22 cellular contexts compared by ENCODE assay signal in genomic region chr12:131759176-131759575, GRCh38. TPM values are rescaled to one million over a fixed set of nuclear protein-coding genes. Genes with fewer than 3 reads are reported as not detected.
DNase-seq lines count a peak whose midpoint lies in the region; ATAC-seq and TF ChIP-seq lines count a peak whose summit lies in the region.
"Had no signal": no experiment of that assay in that cellular context is flagged by ENCODE, and none has a peak within 500 bp of the region (broad histone marks: within the 10 kb centered on the region; RNA-seq: fewer than 3 reads in every experiment).

No MANE protein-coding gene starts in this region.

- peaks cover 8% of the 10 kb centered on the region; the same call in 1 of the 2 replicates for H3F3A ChIP-seq in GM23338 (replicated peaks; ENCODE audit: low read depth)

- H3K4me3 ChIP-seq in GM23338, result no peak overlapping the region
- H3K4me3 ChIP-seq in astrocyte of the cerebellum (ENCODE audit: low read depth, low read length), result no peak overlapping the region
- no peak overlapping the region for H3K4me3 ChIP-seq in lung
- no peak overlapping the region for H3K4me3 ChIP-seq in Karpas-422 (ENCODE audit: low read length)
- H3K4me3 ChIP-seq: SJCRH30 had no signal

- peak; percentile 80 for DNase-seq in DMS79 treated with DMSO at 0.1 percent for 48 hours (lab: John Stamatoyannopoulos, UW)
- DNase-seq in GM23338 (ENCODE audit: low spot score), result no peak
- DNase-seq in astrocyte of the cerebellum (ENCODE audit: low read depth), result peak; percentile 43
- peak; percentile 49 for DNase-seq in lung (ENCODE audit: low spot score)
- no peak for DNase-seq in activated CD8-positive, alpha-beta memory T cell treated with anti-CD3 and anti-CD28 coated beads, Interleukin-2, amount 50 U/mL, for 4 hours
- DNase-seq in Karpas-422, result no peak
- DNase-seq in CD4-positive, alpha-beta T cell, result no peak
- DNase-seq in iPS-NIHi11 (ENCODE audit: low spot score), result no peak
- DNase-seq: Caco-2; CD4-positive, CD25-positive, alpha-beta regulatory T cell; GDM1; KG1; MV-4-11; NCI-H1417; NCI-H1694 treated with DMSO at 0.1 percent for 48 hours; NCI-H2081 treated with DMSO at 0.1 percent for 48 hours; NCI-H345; NCI-H524; NCI-H82; OCI-M1; SJCRH30 had no signal

- H3K36me3 ChIP-seq in GM23338 (ENCODE audit: insufficient read depth) (peaks cover 45% of the 10 kb centered on the region), lung (ENCODE audit: control insufficient read depth in 2 of 2, insufficient read depth in 2 of 2, low read length in 2 of 2) (peaks cover 25 to 45% of the 10 kb centered on the region in 2 donors), Karpas-422 (ENCODE audit: insufficient read depth, low read length) (peaks cover 44% of the 10 kb centered on the region; the same call in 1 of the 2 replicates)

- no peak overlapping the region for H3K9ac ChIP-seq in Karpas-422 (ENCODE audit: low read length)

- H2AFZ ChIP-seq in GM23338, result no peak overlapping the region
- no peak overlapping the region for H2AFZ ChIP-seq in Karpas-422 (ENCODE audit: low read length)

- no peak for ATAC-seq in GM23338
- no peak for ATAC-seq in lung (ENCODE audit: insufficient read depth, low FRiP score)
- ATAC-seq in CD4-positive, alpha-beta T cell (ENCODE audit: poor library complexity), result no peak
- ATAC-seq: HCT116 had no signal

- peaks cover 9% of the 10 kb centered on the region for H4K20me1 ChIP-seq in GM23338 (replicated peaks; ENCODE audit: insufficient read depth)
- 0 out of 2 replicates have a peak, but pooled peaks cover 6% of the 10 kb centered on the region for H4K20me1 ChIP-seq in Karpas-422 (ENCODE audit: insufficient read depth, low read depth, low read length)

- no peaks in the 10 kb centered on the region for H3K9me2 ChIP-seq in GM23338 (ENCODE audit: insufficient read depth)
- H3K9me2 ChIP-seq in Karpas-422 (replicated peaks; ENCODE audit: insufficient read depth, low read length), result no peaks in the 10 kb centered on the region

- peaks cover 79% of the 10 kb centered on the region for H3K36me3 Mint-ChIP-seq in GM23338 (ENCODE audit: low read depth)
- peaks cover 85% of the 10 kb centered on the region for H3K36me3 Mint-ChIP-seq in CD4-positive, alpha-beta T cell (ENCODE audit: low read depth)

- H3K27ac ChIP-seq in GM23338 (ENCODE audit: low read depth), result peak overlapping the region; percentile 55; the same call in 1 of the 2 replicates
- H3K27ac ChIP-seq in lung (ENCODE audit: low read depth in 1 of 2, low read length in 1 of 2), result no peak overlapping the region
- no peak overlapping the region for H3K27ac ChIP-seq in Karpas-422 (ENCODE audit: low read length)
- H3K27ac ChIP-seq in CD4-positive, alpha-beta T cell (ENCODE audit: low read depth, low read length), result no peak overlapping the region
- H3K27ac ChIP-seq: SJCRH30 had no signal

- H3K4me2 ChIP-seq in GM23338 (no peak overlapping the region), Karpas-422 (ENCODE audit: low read depth, low read length, poor library complexity, severe bottlenecking) (no peak overlapping the region)

- H3K27me3 Mint-ChIP-seq in GM23338 (ENCODE audit: insufficient read depth, low read depth, poor library complexity), result no peaks in the 10 kb centered on the region
- H3K27me3 Mint-ChIP-seq in CD4-positive, alpha-beta T cell, result no peaks in the 10 kb centered on the region
- H3K27me3 Mint-ChIP-seq: CD4-positive, CD25-positive, alpha-beta regulatory T cell had no signal

- H3K27me3 ChIP-seq in GM23338 (ENCODE audit: insufficient read depth) (no peaks in the 10 kb centered on the region), lung (ENCODE audit: control insufficient read depth, insufficient read depth) (no peaks in the 10 kb centered on the region), Karpas-422 (ENCODE audit: low read length) (no peaks in the 10 kb centered on the region)
- H3K27me3 ChIP-seq in CD4-positive, alpha-beta T cell (ENCODE audit: control insufficient read depth, insufficient read depth, low read length), result no peaks in the 10 kb centered on the region
- H3K27me3 ChIP-seq: SJCRH30 had no signal

- intact Hi-C loops in CD4-positive, alpha-beta T cell (cut with DNase I, micrococcal nuclease), result no loop called here

- H3K4me1 Mint-ChIP-seq in GM23338, result peaks cover 6% of the 10 kb centered on the region; the same call in 2 of the 3 replicates
- H3K4me1 Mint-ChIP-seq in CD4-positive, alpha-beta T cell (ENCODE audit: low read depth), result peaks cover 6% of the 10 kb centered on the region

- POLR2A ChIA-PET in CD4-positive, alpha-beta T cell (lab: Charles Lee), result no interaction called here

- in situ Hi-C loops in astrocyte of the cerebellum (cut with HindIII; ENCODE audit: low sequenced_read_pairs), result no loop called here

- no peak overlapping the region for H3K27ac Mint-ChIP-seq in GM23338
- H3K27ac Mint-ChIP-seq in CD4-positive, alpha-beta T cell, result no peak overlapping the region
- H3K27ac Mint-ChIP-seq: CD4-positive, CD25-positive, alpha-beta regulatory T cell had no signal

- CTCF ChIA-PET in CD4-positive, alpha-beta T cell (lab: Charles Lee), result no interaction called here

- H3K9me3 ChIP-seq in lung (ENCODE audit: control insufficient read depth in 2 of 2, insufficient read depth in 1 of 2, low read length in 1 of 2) (no peaks in the 10 kb centered on the region), Karpas-422 (ENCODE audit: low read length) (no peaks in the 10 kb centered on the region)
- H3K9me3 ChIP-seq in CD4-positive, alpha-beta T cell (ENCODE audit: control insufficient read depth, low read length), result no peaks in the 10 kb centered on the region
- H3K9me3 ChIP-seq: Caco-2, SJCRH30 had no signal

- TF ChIP-seq CTCF in GM23338 (conservative IDR thresholded peaks at IDR 0.05; ENCODE audit: low read depth in 2 of 2), result no peak
- TF ChIP-seq CTCF in astrocyte of the cerebellum (IDR thresholded peaks at IDR 0.05; ENCODE audit: low read depth, low read length, missing control alignments), result no peak
- no peak for TF ChIP-seq CTCF in lung (IDR thresholded peaks at IDR 0.05; ENCODE audit: control extremely low read depth, extremely low read depth)
- TF ChIP-seq CTCF in CD4-positive, alpha-beta T cell (IDR thresholded peaks at IDR 0.05), result no peak

- no peaks in the 10 kb centered on the region for H3K9me3 Mint-ChIP-seq in GM23338
- H3K9me3 Mint-ChIP-seq in CD4-positive, alpha-beta T cell, result no peaks in the 10 kb centered on the region
- H3K9me3 Mint-ChIP-seq: CD4-positive, CD25-positive, alpha-beta regulatory T cell had no signal

- no peak overlapping the region for H3K4me3 Mint-ChIP-seq in GM23338
- H3K4me3 Mint-ChIP-seq in CD4-positive, alpha-beta T cell, result no peak overlapping the region
- H3K4me3 Mint-ChIP-seq: CD4-positive, CD25-positive, alpha-beta regulatory T cell had no signal

- 63 to 88% methylated on average over 8 of the region's 8 CpGs for WGBS in lung, 2 donors

- H3K79me2 ChIP-seq in GM23338 (replicated peaks; ENCODE audit: insufficient read depth) (0 out of 2 replicates have a peak, but pooled peaks cover 9% of the 10 kb centered on the region), Karpas-422 (ENCODE audit: low read length) (peaks cover 5% of the 10 kb centered on the region; the same call in 1 of the 2 replicates)

- no peaks in the 10 kb centered on the region for H3K4me1 ChIP-seq in GM23338 (ENCODE audit: insufficient read depth)
- no peaks in the 10 kb centered on the region for H3K4me1 ChIP-seq in lung (ENCODE audit: control insufficient read depth in 2 of 2, insufficient read depth in 2 of 2, low read length in 2 of 2)
- no peaks in the 10 kb centered on the region for H3K4me1 ChIP-seq in Karpas-422 (ENCODE audit: low read length)
- H3K4me1 ChIP-seq: Caco-2, SJCRH30 had no signal

TF ChIP-seq in GM23338, 12 proteins besides CTCF, POLR2A, EP300 and RAD21 (continues in another document):
- TF ChIP-seq NANOG (IDR thresholded peaks at IDR 0.05; ENCODE audit: borderline replicate concordance), result no peak
- TF ChIP-seq ZNF114 (CRISPR knock-in tag; IDR thresholded peaks at IDR 0.05), result no peak
- no peak for TF ChIP-seq POLR2AphosphoS5 (IDR thresholded peaks at IDR 0.05; ENCODE audit: low read depth)

RNA-seq across cellular contexts. Expression of gene SFSWAP, which starts 48.3 kb away (rescaled TPM):
- total RNA-seq in GM23338 (2014; rRNA removed; shearing (Covaris generic)), result 36.2 and 41.0 TPM in 2 replicates
- polyA plus RNA-seq in GM23338 (2016; fragmentation: Nextera tagmentation; extraction: Ambion mirVana) (49.0 and 49.8 TPM in 2 replicates), lung (10 to 100 TPM; 23.3 to 34.7 TPM)
- total RNA-seq in lung, result 10 to 100 TPM; 45.3 to 49.9 TPM
- 30.0 and 48.8 TPM in 2 replicates for total RNA-seq in Karpas-422 (2014; rRNA removed; shearing (Covaris generic); ENCODE audit: low replicate concordance)
- total RNA-seq in CD4-positive, alpha-beta T cell, result 10 to 100 TPM; 88.7 to 98.4 TPM

Comparison
In these comparisons a context has a peak if more than half of its experiments do, and no peak if none do; other contexts are left out.
1. DNase-seq: peak in DMS79 treated with DMSO at 0.1 percent for 48 hours (single experiment), astrocyte of the cerebellum (single experiment) and lung (single experiment); none in GM23338 (single experiment), activated CD8-positive, alpha-beta memory T cell treated with anti-CD3 and anti-CD28 coated beads, Interleukin-2, amount 50 U/mL, for 4 hours (single experiment), Karpas-422 (single experiment), CD4-positive, alpha-beta T cell (0 of 10) and iPS-NIHi11 (single experiment).